ENCODE assay signal across 19 cellular contexts in genomic region chr3:141996437-141996836, GRCh38.
DNase-seq lines count a peak whose midpoint lies in the region; ATAC-seq and TF ChIP-seq lines count a peak whose summit lies in the region.
"Had no signal": no experiment of that assay in that cellular context is flagged by ENCODE, and none has a peak within 500 bp of the region (broad histone marks: within the 10 kb centered on the region; RNA-seq: fewer than 3 reads in every experiment).

No MANE protein-coding gene starts in this region.

- no peak for TF ChIP-seq CTCF in GM13976 (IDR thresholded peaks at IDR 0.05; ENCODE audit: borderline replicate concordance, control extremely low read depth, extremely low read depth, insufficient read depth, missing control alignments)

- in situ Hi-C loops in GM13976 (cut with MboI; ENCODE audit: low sequenced_read_pairs, unreplicated experiment): no loop called here

- DNase-seq in NCI-H526 (lab: John Stamatoyannopoulos, UW): peak; percentile 0 to 14
- DNase-seq in left kidney (ENCODE audit: low read depth, low spot score): peak; percentile 18
- DNase-seq in stimulated activated naive CD4-positive, alpha-beta T cell treated with Interleukin-2 at 50 U/mL for 16 hours (lab: John Stamatoyannopoulos, UW): no peak
- no peak for DNase-seq in occipital lobe (lab: John Stamatoyannopoulos, UW)
- no peak for DNase-seq in NCI-H446 (lab: John Stamatoyannopoulos, UW)
- DNase-seq in GM13976 (ENCODE audit: low spot score): no peak
- DNase-seq: activated gamma-delta T cell treated with Interleukin-2 at 50 U/mL for 16 hours, cortex of kidney, esophagus squamous epithelium, heart right ventricle, left cardiac atrium, NCI-H2029 treated with DMSO at 0.1 percent for 48 hours, NCI-H774, RPMI8226, T-cell, upper lobe of right lung had no signal

- ATAC-seq in GM19043 (IDR thresholded peaks at IDR 0.05; ENCODE audit: low read depth, unreplicated experiment): peak; percentile 70
- peak; percentile 39 for ATAC-seq in HG02678 (IDR thresholded peaks at IDR 0.05; ENCODE audit: unreplicated experiment)
- ATAC-seq: heart right ventricle; left cardiac atrium; stimulated activated effector memory CD8-positive, alpha-beta T cell treated with anti-CD3 and anti-CD28 coated beads, Interleukin-12 subunit alpha, Interleukin-12 subunit beta, amount 100 ng/mL, for 72 hours; T-cell; upper lobe of right lung had no signal

Comparison
In these comparisons a context has a peak if more than half of its experiments do, and no peak if none do; other contexts are left out.
1. DNase-seq: peak in NCI-H526 (2 of 2) and left kidney (single experiment); none in stimulated activated naive CD4-positive, alpha-beta T cell treated with Interleukin-2 at 50 U/mL for 16 hours (single experiment), occipital lobe (single experiment), NCI-H446 (0 of 2) and GM13976 (single experiment).